ENCODE assay signal across 1 cellular context in genomic region chr19:48738557-48739399, GRCh38.
TF ChIP-seq lines count a peak whose summit lies in the region.

No MANE protein-coding gene starts in this region.

TF ChIP-seq in H1, 55 proteins besides CTCF, POLR2A, EP300 and RAD21:
- TF ChIP-seq CHD2 (IDR thresholded peaks at IDR 0.05; ENCODE audit: low read length): no peak
- TF ChIP-seq TBP (IDR thresholded peaks at IDR 0.05; ENCODE audit: low read depth, low read length): no peak
- TF ChIP-seq EZH2 (IDR thresholded peaks at IDR 0.05; ENCODE audit: low read depth, low read length, severe bottlenecking): no peak
- no peak for TF ChIP-seq KDM5A (IDR thresholded peaks at IDR 0.05; ENCODE audit: low read length)
- TF ChIP-seq CBX8 (IDR thresholded peaks at IDR 0.05; ENCODE audit: borderline replicate concordance, low read depth, low read length): no peak
- no peak for TF ChIP-seq TAF1 (IDR thresholded peaks at IDR 0.05; ENCODE audit: low read depth, low read length)
- no peak for TF ChIP-seq NANOG (IDR thresholded peaks at IDR 0.05; ENCODE audit: insufficient read depth, low read depth, low read length, poor library complexity, severe bottlenecking)
- 0 out of 2 replicates have a peak, but pooled peaks have one; percentile 6 for TF ChIP-seq NRF1 (IDR thresholded peaks at IDR 0.05; ENCODE audit: low read depth, low read length)
- TF ChIP-seq CREB1 (IDR thresholded peaks at IDR 0.05): 0 out of 2 replicates have a peak, but pooled peaks have one; percentile 12
- TF ChIP-seq E2F6 (IDR thresholded peaks at IDR 0.05): peak; percentile 53
- peak; percentile 78; the same call in 1 of the 2 replicates for TF ChIP-seq SP4 (IDR thresholded peaks at IDR 0.05; ENCODE audit: low read length)
- no peak for TF ChIP-seq BCL11A (IDR thresholded peaks at IDR 0.05; ENCODE audit: low read depth in 2 of 2, low read length in 2 of 2)
- TF ChIP-seq HDAC6 (IDR thresholded peaks at IDR 0.05; ENCODE audit: low read depth, low read length): no peak
- TF ChIP-seq SUZ12 (IDR thresholded peaks at IDR 0.05; ENCODE audit: low read length): peak; percentile 29; the same call in 1 of the 2 replicates
- 0 out of 4 replicates have a peak, but pooled peaks of 1 of the 2 experiments have one; percentile 84 for TF ChIP-seq HDAC2 (IDR thresholded peaks at IDR 0.05; ENCODE audit: borderline replicate concordance in 1 of 2, low read depth in 2 of 2, low read length in 2 of 2)
- TF ChIP-seq RNF2 (IDR thresholded peaks at IDR 0.05; ENCODE audit: borderline replicate concordance, low read depth, low read length, missing control alignments, poor library complexity, severe bottlenecking): no peak
- no peak for TF ChIP-seq SP1 (IDR thresholded peaks at IDR 0.05; ENCODE audit: low read depth, low read length)
- peak; percentile 61 for TF ChIP-seq BACH1 (IDR thresholded peaks at IDR 0.05; ENCODE audit: low read length)
- TF ChIP-seq KDM4A (IDR thresholded peaks at IDR 0.05; ENCODE audit: low read depth, low read length, severe bottlenecking): peak; percentile 87
- TF ChIP-seq TAF7 (optimal IDR thresholded peaks at IDR 0.05; ENCODE audit: borderline replicate concordance, low read depth, low read length): peak; percentile 8
